In the genomic region with DNA sequence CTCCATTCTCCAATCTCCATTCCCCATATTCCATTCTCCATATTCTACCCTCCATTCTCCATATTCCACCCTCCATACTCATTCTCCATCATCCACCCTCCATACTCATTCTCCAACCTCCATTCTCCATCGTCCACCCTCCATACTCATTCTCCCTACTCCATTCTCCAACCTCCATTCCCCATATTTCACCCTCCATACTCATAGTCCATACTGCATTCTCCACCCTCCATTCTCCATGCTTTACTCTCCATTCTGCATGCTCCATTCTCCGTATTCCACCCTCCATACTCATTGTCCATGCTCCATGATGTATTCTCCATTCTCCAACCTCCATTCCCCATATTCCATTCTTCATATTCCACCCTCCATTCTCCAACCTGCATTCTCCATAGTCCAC, we compare ENCODE assay signal across 8 cellular contexts.
"Had no signal": no experiment of that assay in that cellular context is flagged by ENCODE, and none has a peak within 500 bp of the region (broad histone marks: within the 10 kb centered on the region; RNA-seq: fewer than 3 reads in every experiment).

No MANE protein-coding gene starts in this region.

- H3K4me3 ChIP-seq: GM12878 had no signal

- ATAC-seq: GM12878 had no signal

- FAIRE-seq: G401.6, GM12878, GM12891, GM12892, GM18507, GM19239 had no signal

- DNase-seq: GDM1, GF-D8 had no signal
